ENCODE assay signal across 13 cellular contexts in the genomic region with DNA sequence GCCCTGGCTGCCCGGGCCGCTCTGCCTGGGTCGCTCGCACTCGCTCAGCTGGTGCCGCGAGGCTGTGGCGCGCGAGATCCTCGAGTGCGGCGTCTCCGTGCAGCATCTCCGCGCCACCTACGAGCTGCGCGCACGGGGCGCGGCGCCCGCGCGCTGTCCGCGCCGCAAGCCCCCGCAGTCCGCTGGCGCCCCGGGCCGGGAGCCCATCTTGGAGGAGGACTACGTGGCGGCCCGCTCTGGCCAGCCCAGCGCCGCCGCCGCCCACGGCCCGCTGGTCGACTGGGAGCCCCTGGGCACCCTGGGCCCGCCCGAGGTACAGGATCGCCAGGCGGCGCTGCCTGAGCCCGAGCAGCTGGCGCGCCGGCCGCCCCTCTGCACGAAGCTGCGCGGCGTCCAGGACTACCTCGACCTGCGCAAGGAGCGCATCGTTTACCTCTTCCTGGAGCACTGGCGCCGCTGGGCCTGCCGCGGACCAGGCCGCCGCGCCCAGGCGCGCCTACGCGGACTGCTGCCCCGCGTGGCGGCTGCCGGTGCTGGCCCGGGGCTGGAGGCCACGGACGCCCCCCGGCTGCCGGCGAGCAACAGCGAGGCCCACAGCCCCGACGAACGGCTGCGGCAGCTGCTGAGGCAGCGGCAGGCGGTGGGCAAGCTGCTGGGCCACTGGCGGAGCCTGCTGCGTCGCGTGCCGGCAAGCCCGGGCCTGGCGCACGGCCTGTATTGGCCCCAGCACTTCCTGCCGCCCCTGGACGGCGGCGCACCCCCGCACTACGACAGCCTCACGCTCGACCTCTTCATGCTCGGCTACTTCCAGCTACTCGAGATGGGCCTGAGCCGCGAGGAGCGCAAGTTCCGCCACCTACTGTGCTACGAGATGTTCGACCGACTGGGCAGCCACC. TPM values are rescaled to one million over a fixed set of nuclear protein-coding genes. Genes with fewer than 3 reads are reported as not detected.
DNase-seq lines count a peak whose midpoint lies in the region; ATAC-seq and TF ChIP-seq lines count a peak whose summit lies in the region.
"Had no signal": no experiment of that assay in that cellular context is flagged by ENCODE, and none has a peak within 500 bp of the region (broad histone marks: within the 10 kb centered on the region; RNA-seq: fewer than 3 reads in every experiment).

No MANE protein-coding gene starts in this region.

- no peak overlapping the region for H3K4me2 ChIP-seq in PC-3 (ENCODE audit: low read length)

- no peak overlapping the region for H3K9ac ChIP-seq in PC-3 (ENCODE audit: low read length)

- intact Hi-C loops in PC-3 (cut with micrococcal nuclease) = no loop called here
- intact Hi-C loops in naive thymus-derived CD4-positive, alpha-beta T cell (cut with micrococcal nuclease) = loop anchor here in 1 of 2 donors (1.0 kb wide), 1 partner anchor 20 kb away; no protein-coding TSS in a partner anchor

- H3K79me2 ChIP-seq in PC-3 (ENCODE audit: low read length) = no peaks in the 10 kb centered on the region

- H4K20me1 ChIP-seq in PC-3 (ENCODE audit: low read length) = no peaks in the 10 kb centered on the region

- CTCF ChIA-PET in PC-3 (lab: Charles Lee) = no interaction called here
- CTCF ChIA-PET in naive thymus-derived CD4-positive, alpha-beta T cell (lab: Charles Lee) = interaction anchor here (0.7 to 2.4 kb wide), 7 partner anchors 9 to 25 kb away, joined by 3 to 15 read pairs (median 5); no protein-coding TSS in a partner anchor

- POLR2A ChIA-PET in PC-3 (lab: Charles Lee; ENCODE audit: unreplicated experiment) = interaction anchor here (1.3 kb wide), 1 partner anchor 249 kb away, joined by 3 read pairs; no protein-coding TSS in a partner anchor
- POLR2A ChIA-PET in naive thymus-derived CD4-positive, alpha-beta T cell (lab: Charles Lee) = interaction anchor here (0.9 to 12.7 kb wide), 5 partner anchors 8 to 45 kb away, joined by 3 to 165 read pairs (median 4); a partner anchor contains a TSS

- H3K4me3 Mint-ChIP-seq in naive thymus-derived CD4-positive, alpha-beta T cell = peak overlapping the region in 6 of 10 donors; percentile 17 to 67 (median 37)

- no peaks in the 10 kb centered on the region for H3K9me3 Mint-ChIP-seq in naive thymus-derived CD4-positive, alpha-beta T cell

- no peak overlapping the region for H3K27ac Mint-ChIP-seq in naive thymus-derived CD4-positive, alpha-beta T cell

- BruUV-seq in PC-3 (replicated peaks; lab: Mats Ljungman, UMichigan) = no TSS peak

- no peaks in the 10 kb centered on the region for H3K9me3 ChIP-seq in PC-3 (ENCODE audit: low read length)
- H3K9me3 ChIP-seq in naive thymus-derived CD4-positive, alpha-beta T cell (ENCODE audit: control insufficient read depth in 2 of 3, low read length in 3 of 3) = no peaks in the 10 kb centered on the region
- H3K9me3 ChIP-seq: thoracic aorta had no signal

- peaks cover 15 to 30% (median 28%) of the 10 kb centered on the region in 7 donors for H3K4me1 Mint-ChIP-seq in naive thymus-derived CD4-positive, alpha-beta T cell

- no peak overlapping the region for H3K27ac ChIP-seq in PC-3 (ENCODE audit: low read length)
- no peak overlapping the region for H3K27ac ChIP-seq in naive thymus-derived CD4-positive, alpha-beta T cell (ENCODE audit: low read depth, low read length)
- H3K27ac ChIP-seq: thoracic aorta had no signal

- ATAC-seq in PC-3 (peak; percentile 25), GM18511 (IDR thresholded peaks at IDR 0.05; ENCODE audit: unreplicated experiment) (no peak)
- ATAC-seq in naive thymus-derived CD4-positive, alpha-beta T cell = peak; percentile 57

- H3K9me2 ChIP-seq in PC-3 (replicated peaks; ENCODE audit: low read length) = no peaks in the 10 kb centered on the region

- TF ChIP-seq CTCF in PC-3 (conservative IDR thresholded peaks at IDR 0.05; ENCODE audit: low read depth, low read length) = no peak

- H3K36me3 ChIP-seq in PC-3 (ENCODE audit: low read depth, low read length) = no peaks in the 10 kb centered on the region
- no peaks in the 10 kb centered on the region for H3K36me3 ChIP-seq in naive thymus-derived CD4-positive, alpha-beta T cell (ENCODE audit: control insufficient read depth in 2 of 3, insufficient read depth in 3 of 3, low read length in 3 of 3)
- H3K36me3 ChIP-seq: thoracic aorta had no signal

- no peaks in the 10 kb centered on the region for H3K4me1 ChIP-seq in PC-3 (ENCODE audit: insufficient read depth, low read length)
- peaks cover 0 to 7% of the 10 kb centered on the region in 2 donors for H3K4me1 ChIP-seq in naive thymus-derived CD4-positive, alpha-beta T cell (ENCODE audit: control insufficient read depth in 2 of 2, insufficient read depth in 2 of 2, low read length in 2 of 2)

- H3K27me3 ChIP-seq in PC-3 (ENCODE audit: low read length) = peaks cover 15% of the 10 kb centered on the region
- peaks cover 0 to 3% of the 10 kb centered on the region in 2 donors for H3K27me3 ChIP-seq in naive thymus-derived CD4-positive, alpha-beta T cell (ENCODE audit: control insufficient read depth in 2 of 2, insufficient read depth in 2 of 2, low read length in 2 of 2)

- H3K4me3 ChIP-seq in PC-3 (ENCODE audit: low read length) = no peak overlapping the region
- no peak overlapping the region for H3K4me3 ChIP-seq in naive thymus-derived CD4-positive, alpha-beta T cell (ENCODE audit: low read length)
- H3K4me3 ChIP-seq: thoracic aorta had no signal

- peaks cover 18 to 54% (median 27%) of the 10 kb centered on the region in 5 donors for H3K27me3 Mint-ChIP-seq in naive thymus-derived CD4-positive, alpha-beta T cell

- peaks cover 0 to 10% (median 5%) of the 10 kb centered on the region in 5 donors for H3K36me3 Mint-ChIP-seq in naive thymus-derived CD4-positive, alpha-beta T cell

- no peaks in the 10 kb centered on the region for H3F3A ChIP-seq in PC-3 (ENCODE audit: low read length, unreplicated experiment)

- DNase-seq in ELF-1 (ENCODE audit: low read depth, low spot score) = peak; percentile 66
- no peak for DNase-seq in PC-3
- peak; percentile 51 for DNase-seq in central memory CD4-positive, alpha-beta T cell
- peak in 3 of 9 donors; percentile 37 to 40 (median 39) for DNase-seq in naive thymus-derived CD4-positive, alpha-beta T cell
- no peak for DNase-seq in OCI-M2 (lab: John Stamatoyannopoulos, UW; ENCODE audit: unreplicated experiment)
- no peak for DNase-seq in KG1 (lab: John Stamatoyannopoulos, UW)
- DNase-seq in SHP77 treated with DMSO at 0.1 percent for 48 hours (lab: John Stamatoyannopoulos, UW) = no peak
- DNase-seq: anterior cingulate cortex, foreskin melanocyte, NCI-H510A treated with DMSO at 0.1 percent for 48 hours had no signal

- H2AFZ ChIP-seq in PC-3 (ENCODE audit: low read length) = no peak overlapping the region

RNA-seq across cellular contexts. Expression of a gene that starts 10.9 kb away (rescaled TPM):
- 42.5 and 60.1 TPM in 2 replicates for total RNA-seq in PC-3 (2014; rRNA removed)
- total RNA-seq in naive thymus-derived CD4-positive, alpha-beta T cell = 100 to 1,000 TPM; 151 to 352 (median 179) TPM
- polyA plus RNA-seq in naive thymus-derived CD4-positive, alpha-beta T cell = 10 to 100 TPM; 17.3 to 40.5 TPM

RNA-seq across cellular contexts. Expression of a gene that starts 30.5 kb away (rescaled TPM):
- total RNA-seq in PC-3 (2014; rRNA removed) = 11.1 and 14.1 TPM in 2 replicates
- 1 to 10 TPM in 4 of 5 experiments, under 1 TPM in 1; 0.85 to 2.9 (median 2.3) TPM for total RNA-seq in naive thymus-derived CD4-positive, alpha-beta T cell
- under 1 TPM; 0.40 to 0.60 TPM for polyA plus RNA-seq in naive thymus-derived CD4-positive, alpha-beta T cell
- total RNA-seq: thoracic aorta had no signal

RNA-seq across cellular contexts. Expression of a gene that starts 35.4 kb away (rescaled TPM):
- total RNA-seq in PC-3 (2014; rRNA removed) = 41.0 and 42.9 TPM in 2 replicates
- under 1 TPM in 1 of 5 experiments, not detected in 4; 0.56 TPM for total RNA-seq in naive thymus-derived CD4-positive, alpha-beta T cell
- not detected for polyA plus RNA-seq in naive thymus-derived CD4-positive, alpha-beta T cell
- total RNA-seq: mononuclear cell, thoracic aorta had no signal

RNA-seq across cellular contexts. Expression of a gene that starts 36.4 kb away (rescaled TPM):
- 42.8 and 66.1 TPM in 2 replicates for total RNA-seq in PC-3 (2014; rRNA removed)
- total RNA-seq in naive thymus-derived CD4-positive, alpha-beta T cell = 10 to 100 TPM in 3 of 5 experiments, 1 to 10 TPM in 2; 2.2 to 15.6 (median 11.7) TPM
- 1 to 10 TPM in 1 of 2 donors, not detected in 1; 2.0 TPM for polyA plus RNA-seq in naive thymus-derived CD4-positive, alpha-beta T cell

Comparison
In these comparisons a context has a peak if more than half of its experiments do, and no peak if none do; other contexts are left out.
1. DNase-seq: peak in ELF-1 (single experiment) and central memory CD4-positive, alpha-beta T cell (single experiment); none in PC-3 (single experiment), OCI-M2 (single experiment), KG1 (single experiment) and SHP77 treated with DMSO at 0.1 percent for 48 hours (single experiment).
2. RNA of a gene that starts 35.4 kb away (total RNA-seq): 41.0 to 42.9 TPM in PC-3; 0.56 TPM in naive thymus-derived CD4-positive, alpha-beta T cell; every median in the first group is over 10 times any median in the second.